Comparison of ENCODE assay signal across 1 cellular context in genomic region chr2:214066847-214067246, GRCh38.
TF ChIP-seq lines count a peak whose summit lies in the region.

No MANE protein-coding gene starts in this region.

TF ChIP-seq in SK-N-SH treated with all-trans-retinoic acid at 6 μM for 48 hours, 23 proteins besides CTCF, POLR2A, EP300 and RAD21 (continued from another document):
- TF ChIP-seq RARB (CRISPR knock-in tag; IDR thresholded peaks at IDR 0.05) (no peak), TOX (CRISPR knock-in tag; IDR thresholded peaks at IDR 0.05; ENCODE audit: borderline replicate concordance) (no peak), TCF4 (CRISPR knock-in tag; IDR thresholded peaks at IDR 0.05; ENCODE audit: borderline replicate concordance) (no peak)
